ENCODE assay signal across 31 cellular contexts in genomic region chr11:110538154-110538553, GRCh38.
A peak's percentile ranks its signal among the peaks of the same experiment; 100 is the strongest.
DNase-seq lines count a peak whose midpoint lies in the region; ATAC-seq and TF ChIP-seq lines count a peak whose summit lies in the region.
"Had no signal": no experiment of that assay in that cellular context is flagged by ENCODE, and none has a peak within 500 bp of the region (broad histone marks: within the 10 kb centered on the region; RNA-seq: fewer than 3 reads in every experiment).

No MANE protein-coding gene starts in this region.

- no peak overlapping the region for H3K27ac ChIP-seq in SK-N-SH (ENCODE audit: low read depth in 2 of 2, low read length in 1 of 2)
- H3K27ac ChIP-seq in PC-9 = no peak overlapping the region
- H3K27ac ChIP-seq: 22Rv1; A549; BLaER1; BLaER1 treated with 17β-estradiol and CSF1 and Interleukin-3, amounts not matched to agents 10 nM and 100 nM; C4-2B had no signal

- CTCF ChIA-PET in SK-N-SH (lab: Yijun Ruan, JAX) = no interaction called here
- CTCF ChIA-PET in PC-9 (lab: Charles Lee) = no interaction called here

- POLR2A ChIA-PET in SK-N-SH (lab: Yijun Ruan, JAX) (no interaction called here), PC-9 (lab: Charles Lee; ENCODE audit: unreplicated experiment) (no interaction called here)

- H4K20me1 ChIP-seq in SK-N-SH (ENCODE audit: insufficient read depth) (no peaks in the 10 kb centered on the region), PC-9 (ENCODE audit: insufficient read depth) (no peaks in the 10 kb centered on the region)
- H4K20me1 ChIP-seq: BLaER1; BLaER1 treated with 17β-estradiol and CSF1 and Interleukin-3, amounts not matched to agents 10 nM and 100 nM had no signal

- peak in 1 of 2 experiments; percentile 66; a peak in 2 of 4 replicates for TF ChIP-seq EP300 in SK-N-SH (IDR thresholded peaks at IDR 0.05; ENCODE audit: borderline replicate concordance in 1 of 2, low read depth in 1 of 2, low read length in 1 of 2)

- TF ChIP-seq RAD21 in SK-N-SH (IDR thresholded peaks at IDR 0.05; ENCODE audit: low read length) = no peak

- no peak for TF ChIP-seq CTCF in SK-N-SH (IDR thresholded peaks at IDR 0.05)
- TF ChIP-seq CTCF in PC-9 (conservative IDR thresholded peaks at IDR 0.05) = no peak

- H3K4me3 ChIP-seq in SK-N-SH (ENCODE audit: low read depth in 2 of 2, low read length in 1 of 2) (no peak overlapping the region), PC-9 (no peak overlapping the region)
- H3K4me3 ChIP-seq: A549; BLaER1; BLaER1 treated with 17β-estradiol and CSF1 and Interleukin-3, amounts not matched to agents 10 nM and 100 nM had no signal

- H2AFZ ChIP-seq in SK-N-SH (ENCODE audit: low read depth) (no peak overlapping the region), PC-9 (no peak overlapping the region)

- H3K79me2 ChIP-seq in SK-N-SH (ENCODE audit: insufficient read depth) (no peaks in the 10 kb centered on the region), PC-9 (ENCODE audit: low read depth) (no peaks in the 10 kb centered on the region)

- BruUV-seq in PC-9 (replicated peaks; lab: Mats Ljungman, UMichigan) = no TSS peak

- no peak overlapping the region for H3K9ac ChIP-seq in SK-N-SH
- H3K9ac ChIP-seq: BLaER1; BLaER1 treated with 17β-estradiol and CSF1 and Interleukin-3, amounts not matched to agents 10 nM and 100 nM had no signal

- H3K4me2 ChIP-seq in SK-N-SH (no peak overlapping the region), PC-9 (no peak overlapping the region)
- H3K4me2 ChIP-seq: A549; BLaER1; BLaER1 treated with 17β-estradiol and CSF1 and Interleukin-3, amounts not matched to agents 10 nM and 100 nM had no signal

- H3K9me2 ChIP-seq in SK-N-SH (no peaks in the 10 kb centered on the region), PC-9 (ENCODE audit: insufficient read depth) (no peaks in the 10 kb centered on the region)

- no peak for ATAC-seq in SK-N-SH treated with all-trans-retinoic acid at 6 μM for 48 hours
- ATAC-seq in GM19455 (IDR thresholded peaks at IDR 0.05; ENCODE audit: unreplicated experiment) = no peak
- ATAC-seq: A549; CD8-positive, alpha-beta T cell had no signal

- H3K36me3 ChIP-seq in SK-N-SH (replicated peaks in 1 of 2; ENCODE audit: control insufficient read depth in 1 of 2, insufficient read depth in 2 of 2, low read length in 1 of 2) = no peaks in the 10 kb centered on the region
- no peaks in the 10 kb centered on the region for H3K36me3 ChIP-seq in PC-9 (ENCODE audit: low read depth)
- H3K36me3 ChIP-seq: BE2C; BLaER1; BLaER1 treated with 17β-estradiol and CSF1 and Interleukin-3, amounts not matched to agents 10 nM and 100 nM had no signal

- H3K4me1 ChIP-seq in SK-N-SH (ENCODE audit: control insufficient read depth in 1 of 2, insufficient read depth in 2 of 2, low read depth in 1 of 2, low read length in 1 of 2) (peaks cover 0 to 5% of the 10 kb centered on the region in 2 experiments; a peak in 1 of 4 replicates), PC-9 (replicated peaks; ENCODE audit: insufficient read depth) (no peaks in the 10 kb centered on the region)
- H3K4me1 ChIP-seq: A549; BE2C; BLaER1; BLaER1 treated with 17β-estradiol and CSF1 and Interleukin-3, amounts not matched to agents 10 nM and 100 nM; Caco-2 had no signal

- DNase-seq in GM03348 (ENCODE audit: low spot score) = peak; percentile 1
- DNase-seq in SK-N-SH = peak; percentile 20
- no peak for DNase-seq in PC-9
- DNase-seq in NOMO-1 treated with dmso at 0.1 percent for 144 hours (lab: John Stamatoyannopoulos, UW; ENCODE audit: unreplicated experiment) = no peak
- DNase-seq: 8988T; ACHN; AML-193; BE2C; C1 segment of cervical spinal cord; Caco-2; Calu3; CD4-positive, alpha-beta memory T cell; CD4-positive, alpha-beta T cell; CD4-positive, CD25-positive, alpha-beta regulatory T cell; CD8-positive, alpha-beta memory T cell; CD8-positive, alpha-beta T cell; COR-L47; DMS 273 treated with DMSO at 0.1 percent for 48 hours; DMS153; DMS53; DMS79; DMS79 treated with DMSO at 0.1 percent for 48 hours; DND-41; EL had no signal

- H3F3A ChIP-seq in SK-N-SH (replicated peaks; ENCODE audit: insufficient read depth) (no peaks in the 10 kb centered on the region), PC-9 (ENCODE audit: insufficient read depth, low read depth) (no peaks in the 10 kb centered on the region)

- no peaks in the 10 kb centered on the region for H3K9me3 ChIP-seq in SK-N-SH
- no peaks in the 10 kb centered on the region for H3K9me3 ChIP-seq in PC-9 (ENCODE audit: insufficient read depth, low read depth)
- H3K9me3 ChIP-seq: A549, BE2C had no signal

- intact Hi-C loops in PC-9 (cut with micrococcal nuclease; ENCODE audit: unreplicated experiment) = no loop called here

- H3K27me3 ChIP-seq in SK-N-SH (ENCODE audit: insufficient read depth) = no peaks in the 10 kb centered on the region
- H3K27me3 ChIP-seq in PC-9 (ENCODE audit: insufficient read depth, low read depth) = peaks cover 8% of the 10 kb centered on the region; the same call in 1 of the 2 replicates
- H3K27me3 ChIP-seq: BE2C; BLaER1; BLaER1 treated with 17β-estradiol and CSF1 and Interleukin-3, amounts not matched to agents 10 nM and 100 nM had no signal

TF ChIP-seq in SK-N-SH, 30 proteins besides CTCF, POLR2A, EP300 and RAD21:
- peak; percentile 11; the same call in 1 of the 2 replicates for TF ChIP-seq TCF12 (IDR thresholded peaks at IDR 0.05)
- peak; percentile 24; the same call in 1 of the 2 replicates for TF ChIP-seq GATA2 (CRISPR knock-in tag; IDR thresholded peaks at IDR 0.05)
- no peak for TF ChIP-seq SIN3A (IDR thresholded peaks at IDR 0.05; ENCODE audit: borderline replicate concordance, low read depth, low read length)
- peak; percentile 70; the same call in 1 of the 2 replicates for TF ChIP-seq RCOR1 (IDR thresholded peaks at IDR 0.05; ENCODE audit: low read length)

TF ChIP-seq in SK-N-SH treated with all-trans-retinoic acid at 6 μM for 48 hours, 23 proteins besides CTCF, POLR2A, EP300 and RAD21:
- no peak for TF ChIP-seq BACH2 (CRISPR knock-in tag; IDR thresholded peaks at IDR 0.05; ENCODE audit: borderline replicate concordance)
- peak; percentile 63 for TF ChIP-seq TCF4 (CRISPR knock-in tag; IDR thresholded peaks at IDR 0.05; ENCODE audit: borderline replicate concordance)
TF ChIP-seq in SK-N-SH treated with all-trans-retinoic acid at 6 μM for 48 hours: peak in this region for 1.

Comparison
In these comparisons a context has a peak if more than half of its experiments do, and no peak if none do; other contexts are left out.
1. DNase-seq: peak in GM03348 (single experiment) and SK-N-SH (single experiment); none in PC-9 (0 of 2) and NOMO-1 treated with dmso at 0.1 percent for 144 hours (single experiment).